11 cellular contexts compared by ENCODE assay signal in genomic region chrX:131626681-131627296, GRCh38.
DNase-seq lines count a peak whose midpoint lies in the region; ATAC-seq, FAIRE-seq and TF ChIP-seq lines count a peak whose summit lies in the region.
"Had no signal": no experiment of that assay in that cellular context is flagged by ENCODE, and none has a peak within 500 bp of the region (broad histone marks: within the 10 kb centered on the region; RNA-seq: fewer than 3 reads in every experiment).

No MANE protein-coding gene starts in this region.

- H3K9me3 Mint-ChIP-seq in mesothelial cell of epicardium: no peaks in the 10 kb centered on the region
- H3K9me3 Mint-ChIP-seq in activated CD4-positive, alpha-beta T cell treated with anti-CD3 and anti-CD28 coated beads, Interleukin-2, amount 10 ng/mL, durations not matched to agents 24 days and 14 days: no peaks in the 10 kb centered on the region
- H3K9me3 Mint-ChIP-seq in activated T-cell treated with anti-CD3 and anti-CD28 coated beads, Interleukin-2, amount 50 U/mL, for 4 hours: no peaks in the 10 kb centered on the region
- H3K9me3 Mint-ChIP-seq: T-helper 1 cell treated with Interleukin-12 subunit alpha and Interleukin-12 subunit beta and Interleukin-4 antibody, amounts not matched to agents 30 μg/mL and 1 μg/mL, for 36 hours had no signal

- H3K4me1 ChIP-seq in K562 (replicated peaks in 1 of 2; ENCODE audit: control insufficient read depth in 2 of 2, insufficient read depth in 2 of 2, low read length in 2 of 2): no peaks in the 10 kb centered on the region
- H3K4me1 ChIP-seq in foreskin keratinocyte: no peaks in the 10 kb centered on the region

- no peaks in the 10 kb centered on the region for H4K20me1 ChIP-seq in K562 (replicated peaks; ENCODE audit: control insufficient read depth, insufficient read depth, low read length)

- CTCF ChIA-PET in K562 (lab: Yijun Ruan, JAX; ENCODE audit: low intra/inter-chr PET ratio): no interaction called here

- H3K4me1 Mint-ChIP-seq in mesothelial cell of epicardium: no peaks in the 10 kb centered on the region
- H3K4me1 Mint-ChIP-seq in activated CD4-positive, alpha-beta T cell treated with anti-CD3 and anti-CD28 coated beads, Interleukin-2, amount 10 ng/mL, durations not matched to agents 24 days and 14 days: no peaks in the 10 kb centered on the region
- no peaks in the 10 kb centered on the region for H3K4me1 Mint-ChIP-seq in activated T-cell treated with anti-CD3 and anti-CD28 coated beads, Interleukin-2, amount 50 U/mL, for 4 hours (ENCODE audit: low read depth)

- no peaks in the 10 kb centered on the region for H3K9me1 ChIP-seq in K562 (ENCODE audit: control insufficient read depth, insufficient read depth, low read length)

- peak; percentile 8 for DNase-seq in ELF-1 (ENCODE audit: low read depth, low spot score)
- peak; percentile 1 for DNase-seq in NCI-H146 (lab: John Stamatoyannopoulos, UW)
- DNase-seq in K562 (ENCODE audit: extremely low read depth in 1 of 4, low spot score in 3 of 4): peak in 2 of 4 experiments; percentile 6 to 7
- no peak for DNase-seq in mesothelial cell of epicardium (ENCODE audit: low spot score in 2 of 2, unreplicated experiment in 2 of 2)
- no peak for DNase-seq in foreskin keratinocyte
- no peak for DNase-seq in AML-193 (lab: John Stamatoyannopoulos, UW)
- DNase-seq in activated CD4-positive, alpha-beta T cell treated with anti-CD3 and anti-CD28 coated beads, Interleukin-2, amount 10 ng/mL, durations not matched to agents 24 days and 14 days: no peak
- no peak for DNase-seq in activated T-cell treated with anti-CD3 and anti-CD28 coated beads, Interleukin-2, amount 50 U/mL, for 4 hours
- DNase-seq: midbrain, right cardiac atrium had no signal

- H3K27me3 ChIP-seq in K562 (ENCODE audit: control insufficient read depth in 2 of 2, insufficient read depth in 2 of 2, low read length in 2 of 2) (no peaks in the 10 kb centered on the region; a peak in 1 of 5 replicates), foreskin keratinocyte (no peaks in the 10 kb centered on the region)

- peaks cover 39% of the 10 kb centered on the region for H3K27me3 Mint-ChIP-seq in mesothelial cell of epicardium (ENCODE audit: low read depth)
- peaks cover 6% of the 10 kb centered on the region for H3K27me3 Mint-ChIP-seq in activated CD4-positive, alpha-beta T cell treated with anti-CD3 and anti-CD28 coated beads, Interleukin-2, amount 10 ng/mL, durations not matched to agents 24 days and 14 days
- peaks cover 14% of the 10 kb centered on the region for H3K27me3 Mint-ChIP-seq in activated T-cell treated with anti-CD3 and anti-CD28 coated beads, Interleukin-2, amount 50 U/mL, for 4 hours (ENCODE audit: low read depth)

- BruUV-seq in K562 (replicated peaks; lab: Mats Ljungman, UMichigan): no TSS peak

- H3K9me3 ChIP-seq in K562 (replicated peaks; ENCODE audit: control insufficient read depth, insufficient read depth, low read depth, low read length): no peaks in the 10 kb centered on the region

- POLR2A ChIA-PET in K562 (lab: Yijun Ruan, JAX): no interaction called here

- H3K36me3 ChIP-seq in K562 (ENCODE audit: control insufficient read depth, insufficient read depth, low read length): no peaks in the 10 kb centered on the region

- no peak overlapping the region for H3K27ac Mint-ChIP-seq in mesothelial cell of epicardium
- H3K27ac Mint-ChIP-seq in activated CD4-positive, alpha-beta T cell treated with anti-CD3 and anti-CD28 coated beads, Interleukin-2, amount 10 ng/mL, durations not matched to agents 24 days and 14 days: no peak overlapping the region
- H3K27ac Mint-ChIP-seq: T-helper 1 cell treated with Interleukin-12 subunit alpha and Interleukin-12 subunit beta and Interleukin-4 antibody, amounts not matched to agents 30 μg/mL and 1 μg/mL, for 36 hours had no signal

- no peak for TF ChIP-seq EP300 in K562 (IDR thresholded peaks at IDR 0.05; ENCODE audit: low read length)

- peak; percentile 55 to 69 for TF ChIP-seq RAD21 in K562 (CRISPR knock-in tag; conservative IDR thresholded peaks at IDR 0.05 in 1 of 2, IDR thresholded peaks at IDR 0.05 in 1 of 2)

- H3K36me3 Mint-ChIP-seq in mesothelial cell of epicardium: no peaks in the 10 kb centered on the region
- H3K36me3 Mint-ChIP-seq in activated CD4-positive, alpha-beta T cell treated with anti-CD3 and anti-CD28 coated beads, Interleukin-2, amount 10 ng/mL, durations not matched to agents 24 days and 14 days (ENCODE audit: low read depth): no peaks in the 10 kb centered on the region
- H3K36me3 Mint-ChIP-seq in activated T-cell treated with anti-CD3 and anti-CD28 coated beads, Interleukin-2, amount 50 U/mL, for 4 hours (ENCODE audit: insufficient read depth): no peaks in the 10 kb centered on the region

- FAIRE-seq in K562 (lab: Jason Lieb, UNC): no peak

- H2AFZ ChIP-seq in K562 (ENCODE audit: low read depth, low read length): no peak overlapping the region

- H3K9ac ChIP-seq in K562 (ENCODE audit: insufficient read depth in 1 of 2, low read depth in 2 of 2, low read length in 2 of 2): no peak overlapping the region

- in situ Hi-C loops in K562 (cut with MboI): no loop called here

- no peak for ATAC-seq in K562
- ATAC-seq in foreskin keratinocyte: no peak
- no peak for ATAC-seq in activated T-cell treated with anti-CD3 and anti-CD28 coated beads, Interleukin-2, amount 50 U/mL, for 4 hours
- ATAC-seq: right cardiac atrium had no signal

- no peak overlapping the region for H3K4me2 ChIP-seq in K562 (ENCODE audit: insufficient read depth, low read length)

- H3K27ac ChIP-seq in K562 (ENCODE audit: extremely low read depth, low read depth, low read length) (no peak overlapping the region), foreskin keratinocyte (no peak overlapping the region)

- no peaks in the 10 kb centered on the region for H3K79me2 ChIP-seq in K562 (ENCODE audit: control insufficient read depth, insufficient read depth, low read length)

- no peak overlapping the region for H3K4me3 Mint-ChIP-seq in mesothelial cell of epicardium
- no peak overlapping the region for H3K4me3 Mint-ChIP-seq in activated CD4-positive, alpha-beta T cell treated with anti-CD3 and anti-CD28 coated beads, Interleukin-2, amount 10 ng/mL, durations not matched to agents 24 days and 14 days
- no peak overlapping the region for H3K4me3 Mint-ChIP-seq in activated T-cell treated with anti-CD3 and anti-CD28 coated beads, Interleukin-2, amount 50 U/mL, for 4 hours
- H3K4me3 Mint-ChIP-seq: T-helper 1 cell treated with Interleukin-12 subunit alpha and Interleukin-12 subunit beta and Interleukin-4 antibody, amounts not matched to agents 30 μg/mL and 1 μg/mL, for 36 hours had no signal

- intact Hi-C loops in K562 (cut with micrococcal nuclease): loop anchor here (2.0 kb wide), 1 partner anchor 364 kb away; no protein-coding TSS in a partner anchor
- intact Hi-C loops in activated CD4-positive, alpha-beta T cell treated with anti-CD3 and anti-CD28 coated beads, Interleukin-2, amount 10 ng/mL, durations not matched to agents 24 days and 14 days (cut with micrococcal nuclease): no loop called here

- no peak overlapping the region for H3K4me3 ChIP-seq in K562

- 0% methylated on average over 3 of the region's 3 CpGs for WGBS in K562 (ENCODE audit: insufficient coverage, low coverage, missing lambda C conversion rate)

- TF ChIP-seq CTCF in K562 (IDR thresholded peaks at IDR 0.05 in 2 of 3, conservative IDR thresholded peaks at IDR 0.05 in 1 of 3; ENCODE audit: insufficient read depth in 2 of 3, low read depth in 1 of 3, low read length in 3 of 3): peak; percentile 33 to 61 (median 47); a peak in 4 of 6 replicates
- TF ChIP-seq CTCF in mesothelial cell of epicardium (IDR thresholded peaks at IDR 0.05; ENCODE audit: unreplicated experiment): peak; percentile 29
- no peak for TF ChIP-seq CTCF in foreskin keratinocyte (conservative IDR thresholded peaks at IDR 0.05)

- TF ChIP-seq POLR2A in K562 (conservative IDR thresholded peaks at IDR 0.05): no peak

TF ChIP-seq in K562, 482 proteins besides CTCF, POLR2A, EP300 and RAD21:
- peak; percentile 44 for TF ChIP-seq DEAF1 (CRISPR knock-in tag; IDR thresholded peaks at IDR 0.05)
- no peak for TF ChIP-seq ZNF282 (CRISPR knock-in tag; IDR thresholded peaks at IDR 0.05)
- peak; percentile 53; the same call in 1 of the 2 replicates for TF ChIP-seq BHLHE40 (IDR thresholded peaks at IDR 0.05; ENCODE audit: low read length)
- TF ChIP-seq ZNF436 (CRISPR knock-in tag; IDR thresholded peaks at IDR 0.05): no peak
- no peak for TF ChIP-seq NCOA1 (IDR thresholded peaks at IDR 0.05; ENCODE audit: low read depth)
- no peak for TF ChIP-seq OTX1 (CRISPR knock-in tag; IDR thresholded peaks at IDR 0.05)
- no peak for TF ChIP-seq RBM34 (IDR thresholded peaks at IDR 0.05; ENCODE audit: borderline replicate concordance, insufficient read depth, low read length)

Comparison
In these comparisons a context has a peak if more than half of its experiments do, and no peak if none do; other contexts are left out.
1. DNase-seq: peak in ELF-1 (single experiment) and NCI-H146 (single experiment); none in mesothelial cell of epicardium (0 of 2), foreskin keratinocyte (0 of 2), AML-193 (0 of 2), activated CD4-positive, alpha-beta T cell treated with anti-CD3 and anti-CD28 coated beads, Interleukin-2, amount 10 ng/mL, durations not matched to agents 24 days and 14 days (single experiment) and activated T-cell treated with anti-CD3 and anti-CD28 coated beads, Interleukin-2, amount 50 U/mL, for 4 hours (single experiment).